In genomic region chr11:66017354-66017753, GRCh38 we compare ENCODE assay signal across 20 cellular contexts. TPM values are rescaled to one million over a fixed set of nuclear protein-coding genes. Genes with fewer than 3 reads are reported as not detected.
"Had no signal": no experiment of that assay in that cellular context is flagged by ENCODE, and none has a peak within 500 bp of the region (broad histone marks: within the 10 kb centered on the region; RNA-seq: fewer than 3 reads in every experiment).

No MANE protein-coding gene starts in this region.

- H3K36me3 Mint-ChIP-seq: brain; natural killer cell treated with Interleukin-12 subunit alpha and Interleukin-12 subunit beta and Interleukin-15 and Interleukin-18, amount 100 ng/mL, for 72 hours; stimulated activated memory B cell treated with anti-CD40 and anti-IgM and Interleukin-4, amounts not matched to agents 10 μg/mL and 1 μg/mL and 100 μg/mL, for 72 hours had no signal

- H3K27ac Mint-ChIP-seq: activated naive CD4-positive, alpha-beta T cell treated with anti-CD3 and anti-CD28 coated beads for 36 hours; activated T-cell treated with anti-CD3 and anti-CD28 coated beads, Interleukin-2, amount 50 U/mL, for 24 hours; brain; effector memory CD8-positive, alpha-beta T cell; natural killer cell treated with Interleukin-12 subunit alpha and Interleukin-12 subunit beta and Interleukin-15 and Interleukin-18, amount 100 ng/mL, for 72 hours; stimulated activated memory B cell treated with anti-CD40 and anti-IgM and Interleukin-4, amounts not matched to agents 10 μg/mL and 1 μg/mL and 100 μg/mL, for 72 hours had no signal

- H3K4me3 ChIP-seq: adrenal gland, prostate gland, right lobe of liver, spleen, suprapubic skin, upper lobe of left lung had no signal

- DNase-seq: activated CD4-positive, alpha-beta T cell treated with anti-CD3 and anti-CD28 coated beads for 1 hour; activated CD8-positive, alpha-beta memory T cell treated with anti-CD3 and anti-CD28 coated beads for 24 hours; activated naive CD4-positive, alpha-beta T cell treated with anti-CD3 and anti-CD28 coated beads for 36 hours; activated T-cell treated with anti-CD3 and anti-CD28 coated beads, Interleukin-2, amount 50 U/mL, for 24 hours; adrenal gland; effector memory CD8-positive, alpha-beta T cell; left ventricle myocardium superior; mesenchymal stem cell; occipital lobe; right lobe of liver; spleen; stimulated activated CD4-positive, alpha-beta T cell treated with anti-CD3 and anti-CD28 coated beads, Interleukin-2, amount 100 ng/mL, for 48 hours; T-helper 9 cell; upper lobe of left lung had no signal

- H3K27me3 Mint-ChIP-seq: natural killer cell treated with Interleukin-12 subunit alpha and Interleukin-12 subunit beta and Interleukin-15 and Interleukin-18, amount 100 ng/mL, for 72 hours had no signal

- H3K4me1 Mint-ChIP-seq: brain had no signal

- H3K36me3 ChIP-seq: adrenal gland, prostate gland, right lobe of liver, spleen, suprapubic skin, upper lobe of left lung had no signal

- ATAC-seq: effector memory CD8-positive, alpha-beta T cell; left ventricle myocardium superior; natural killer cell treated with Interleukin-12 subunit alpha and Interleukin-12 subunit beta and Interleukin-15 and Interleukin-18, amount 100 ng/mL, for 72 hours; right lobe of liver; stimulated activated memory B cell treated with anti-CD40 and anti-IgM and Interleukin-4, amounts not matched to agents 10 μg/mL and 1 μg/mL and 100 μg/mL, for 72 hours had no signal

- H3K9me3 Mint-ChIP-seq: activated naive CD4-positive, alpha-beta T cell treated with anti-CD3 and anti-CD28 coated beads for 36 hours; activated T-cell treated with anti-CD3 and anti-CD28 coated beads, Interleukin-2, amount 50 U/mL, for 24 hours; brain; central memory CD8-positive, alpha-beta T cell; effector memory CD8-positive, alpha-beta T cell; natural killer cell treated with Interleukin-12 subunit alpha and Interleukin-12 subunit beta and Interleukin-15 and Interleukin-18, amount 100 ng/mL, for 72 hours; stimulated activated memory B cell treated with anti-CD40 and anti-IgM and Interleukin-4, amounts not matched to agents 10 μg/mL and 1 μg/mL and 100 μg/mL, for 72 hours had no signal

- H3K4me3 Mint-ChIP-seq: activated naive CD4-positive, alpha-beta T cell treated with anti-CD3 and anti-CD28 coated beads for 36 hours; activated T-cell treated with anti-CD3 and anti-CD28 coated beads, Interleukin-2, amount 50 U/mL, for 24 hours; brain; central memory CD8-positive, alpha-beta T cell; effector memory CD8-positive, alpha-beta T cell; natural killer cell treated with Interleukin-12 subunit alpha and Interleukin-12 subunit beta and Interleukin-15 and Interleukin-18, amount 100 ng/mL, for 72 hours; stimulated activated memory B cell treated with anti-CD40 and anti-IgM and Interleukin-4, amounts not matched to agents 10 μg/mL and 1 μg/mL and 100 μg/mL, for 72 hours had no signal

- H3K4me1 ChIP-seq: prostate gland, right lobe of liver had no signal

- H3K9me3 ChIP-seq: adrenal gland, prostate gland, right lobe of liver, spleen, suprapubic skin, upper lobe of left lung had no signal

- H3K27ac ChIP-seq: adrenal gland, prostate gland, right lobe of liver, spleen, suprapubic skin, upper lobe of left lung had no signal

RNA-seq across cellular contexts. Expression of gene CST6, which starts 5.5 kb away (rescaled TPM):
- total RNA-seq: activated naive CD4-positive, alpha-beta T cell treated with anti-CD3 and anti-CD28 coated beads for 36 hours; left ventricle myocardium superior; occipital lobe; right lobe of liver; spleen had no signal

RNA-seq across cellular contexts. Expression of gene CATSPER1, which starts 8.9 kb away (rescaled TPM):
- total RNA-seq: activated naive CD4-positive, alpha-beta T cell treated with anti-CD3 and anti-CD28 coated beads for 36 hours; left ventricle myocardium superior; occipital lobe; right lobe of liver; suprapubic skin had no signal

RNA-seq across cellular contexts. Expression of gene GAL3ST3, which starts 31.6 kb away (rescaled TPM):
- total RNA-seq: natural killer cell treated with Interleukin-12 subunit alpha and Interleukin-12 subunit beta and Interleukin-15 and Interleukin-18, amount 100 ng/mL, for 72 hours; right lobe of liver; spleen; suprapubic skin had no signal
- polyA plus RNA-seq: adrenal gland had no signal
